ENCODE assay signal across 15 cellular contexts in the genomic region with DNA sequence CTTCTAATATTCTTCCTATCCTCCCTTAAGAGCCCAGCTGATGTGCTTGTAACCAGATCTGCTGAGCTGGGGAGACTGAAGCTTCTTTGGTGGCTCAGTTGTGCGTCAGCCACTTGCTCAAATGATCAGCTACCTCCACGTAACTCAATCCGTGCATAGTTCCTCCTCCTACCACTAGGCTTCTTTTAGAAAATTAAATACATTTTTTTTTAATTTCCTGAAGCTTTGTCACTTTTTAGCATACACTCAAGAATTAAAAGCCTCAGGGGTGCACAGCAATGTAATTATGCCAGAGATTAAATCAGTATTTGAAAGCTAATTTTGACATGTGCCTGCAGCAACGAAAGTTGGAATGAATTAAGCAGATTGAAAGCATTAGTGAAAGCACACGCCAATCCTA. TPM values are rescaled to one million over a fixed set of nuclear protein-coding genes. Genes with fewer than 3 reads are reported as not detected.
A peak's percentile ranks its signal among the peaks of the same experiment; 100 is the strongest.
DNase-seq lines count a peak whose midpoint lies in the region; ATAC-seq and TF ChIP-seq lines count a peak whose summit lies in the region.
"Had no signal": no experiment of that assay in that cellular context is flagged by ENCODE, and none has a peak within 500 bp of the region (broad histone marks: within the 10 kb centered on the region; RNA-seq: fewer than 3 reads in every experiment).

No MANE protein-coding gene starts in this region.

- H4K91ac ChIP-seq in IMR-90 (ENCODE audit: insufficient read depth, low read depth, low read length), result no peak overlapping the region

- H2BK15ac ChIP-seq in IMR-90 (ENCODE audit: low read depth, low read length), result no peak overlapping the region

- CTCF ChIA-PET in A673 (lab: Charles Lee), result no interaction called here
- CTCF ChIA-PET in IMR-90 (lab: Yijun Ruan, JAX), result interaction anchor here (0.6 kb wide), 1 partner anchor 140 kb away, joined by 3 read pairs; no protein-coding TSS in a partner anchor

- no peak overlapping the region for H3K4me3 Mint-ChIP-seq in endothelial cell (ENCODE audit: unreplicated experiment)
- H3K4me3 Mint-ChIP-seq: activated naive CD8-positive, alpha-beta T cell treated with anti-CD3 and anti-CD28 coated beads, Interleukin-2, amount 50 U/mL, for 24 hours; activated T-cell treated with anti-CD3 and anti-CD28 coated beads, Interleukin-2, amount 50 U/mL, for 24 hours had no signal

- no TSS peak for BruUV-seq in A673 (replicated peaks; lab: Mats Ljungman, UMichigan)
- BruUV-seq in IMR-90 (replicated peaks; lab: Mats Ljungman, UMichigan), result no TSS peak

- H2AK5ac ChIP-seq in IMR-90 (ENCODE audit: low read depth, low read length), result no peak overlapping the region

- dilution Hi-C loops in IMR-90 (cut with HindIII; ENCODE audit: low sequenced_read_pairs, unreplicated experiment), result no loop called here

- no peak overlapping the region for H2BK120ac ChIP-seq in IMR-90 (ENCODE audit: low read depth, low read length)

- H4K20me1 ChIP-seq in IMR-90 (ENCODE audit: insufficient read depth, low read length), result no peaks in the 10 kb centered on the region

- H3K9me3 ChIP-seq in A673 (ENCODE audit: low read depth, low read length, poor library complexity, severe bottlenecking), result no peaks in the 10 kb centered on the region
- no peaks in the 10 kb centered on the region for H3K9me3 ChIP-seq in IMR-90 (ENCODE audit: control insufficient read depth, insufficient read depth, low read length)
- peaks cover 4% of the 10 kb centered on the region for H3K9me3 ChIP-seq in WERI-Rb-1 (ENCODE audit: severe bottlenecking)

- H3K4me1 Mint-ChIP-seq in endothelial cell (ENCODE audit: unreplicated experiment), result peaks cover 20% of the 10 kb centered on the region

- H4K8ac ChIP-seq in IMR-90 (ENCODE audit: low read depth in 2 of 2, low read length in 2 of 2), result no peak overlapping the region

- H2BK20ac ChIP-seq in IMR-90 (ENCODE audit: low read depth, low read length), result no peak overlapping the region

- no peak overlapping the region for H3K27ac ChIP-seq in A673 (ENCODE audit: low read depth, low read length, poor library complexity, severe bottlenecking)
- H3K27ac ChIP-seq in IMR-90 (ENCODE audit: insufficient read depth, low read length), result no peak overlapping the region
- H3K27ac ChIP-seq in WERI-Rb-1, result no peak overlapping the region

- no peak overlapping the region for H2BK5ac ChIP-seq in IMR-90 (ENCODE audit: low read depth, low read length, poor library complexity, severe bottlenecking)

- no peak overlapping the region for H3K18ac ChIP-seq in IMR-90 (ENCODE audit: low read depth, low read length)

- H3K9me1 ChIP-seq in IMR-90 (ENCODE audit: insufficient read depth, low read length), result no peaks in the 10 kb centered on the region

- peaks cover 11% of the 10 kb centered on the region for H3K4me1 ChIP-seq in A673 (ENCODE audit: insufficient read depth, low read length, poor library complexity, severe bottlenecking)
- H3K4me1 ChIP-seq in IMR-90 (ENCODE audit: control insufficient read depth, insufficient read depth, low read length), result no peaks in the 10 kb centered on the region

- H3K9me3 Mint-ChIP-seq in endothelial cell (ENCODE audit: unreplicated experiment), result no peaks in the 10 kb centered on the region
- H3K9me3 Mint-ChIP-seq: activated naive CD8-positive, alpha-beta T cell treated with anti-CD3 and anti-CD28 coated beads, Interleukin-2, amount 50 U/mL, for 24 hours; activated T-cell treated with anti-CD3 and anti-CD28 coated beads, Interleukin-2, amount 50 U/mL, for 24 hours had no signal

- intact Hi-C loops in A673 (cut with micrococcal nuclease; ENCODE audit: unreplicated experiment), result no loop called here
- intact Hi-C loops in IMR-90 (cut with micrococcal nuclease), result no loop called here
- intact Hi-C loops in head of caudate nucleus (cut with DNase I), result no loop called here

- TF ChIP-seq RAD21 in IMR-90 (IDR thresholded peaks at IDR 0.05; ENCODE audit: low read length), result no peak

- H2AK9ac ChIP-seq in IMR-90 (replicated peaks; ENCODE audit: low read depth, low read length, poor library complexity), result no peak overlapping the region

- no peak overlapping the region for H4K5ac ChIP-seq in IMR-90 (ENCODE audit: low read depth, low read length)

- H3K27ac Mint-ChIP-seq in endothelial cell (ENCODE audit: unreplicated experiment), result no peak overlapping the region
- H3K27ac Mint-ChIP-seq: activated naive CD8-positive, alpha-beta T cell treated with anti-CD3 and anti-CD28 coated beads, Interleukin-2, amount 50 U/mL, for 24 hours; activated T-cell treated with anti-CD3 and anti-CD28 coated beads, Interleukin-2, amount 50 U/mL, for 24 hours had no signal

- WGBS in IMR-90 (ENCODE audit: extremely low coverage in 2 of 2, insufficient read length in 1 of 2), 2 experiments, result no CpG with 5 or more reads among the region's 5 CpGs

- in situ Hi-C loops in IMR-90 (cut with MboI; ENCODE audit: low sequenced_read_pairs), result no loop called here

- peak; percentile 69 for DNase-seq in A673 (ENCODE audit: low spot score)
- DNase-seq in IMR-90, result peak; percentile 4
- DNase-seq in WERI-Rb-1, result peak; percentile 18
- peak in 28 of 42 donors; percentile 5 to 80 (median 42) for DNase-seq in head of caudate nucleus
- DNase-seq in endothelial cell (ENCODE audit: low spot score), result no peak
- DNase-seq: activated CD4-positive, alpha-beta T cell treated with anti-CD3 and anti-CD28 coated beads for 4 hours; activated naive CD8-positive, alpha-beta T cell treated with anti-CD3 and anti-CD28 coated beads, Interleukin-2, amount 50 U/mL, for 24 hours; activated T-cell treated with anti-CD3 and anti-CD28 coated beads, Interleukin-2, amount 50 U/mL, for 24 hours; cerebellar nuclear complex; NCI-H345; substantia nigra had no signal

- no peaks in the 10 kb centered on the region for H3K79me1 ChIP-seq in IMR-90 (ENCODE audit: low read depth in 1 of 2, low read length in 2 of 2)

- H3K56ac ChIP-seq in IMR-90 (ENCODE audit: extremely low read depth, insufficient read depth, low read length), result no peak overlapping the region

- peaks cover 24% of the 10 kb centered on the region for H3K27me3 ChIP-seq in A673 (replicated peaks; ENCODE audit: insufficient read depth, low read depth, low read length, poor library complexity)
- no peaks in the 10 kb centered on the region; the same call in 1 of the 2 replicates for H3K27me3 ChIP-seq in IMR-90 (ENCODE audit: control insufficient read depth, insufficient read depth, low read length)
- no peaks in the 10 kb centered on the region for H3K27me3 ChIP-seq in WERI-Rb-1 (ENCODE audit: insufficient read depth, low read depth, severe bottlenecking)

- no peak overlapping the region for H3K4ac ChIP-seq in IMR-90 (ENCODE audit: low read depth, low read length)

- H3K14ac ChIP-seq in IMR-90 (replicated peaks; ENCODE audit: low read depth, low read length), result no peak overlapping the region

- peaks cover 4% of the 10 kb centered on the region for H3K27me3 Mint-ChIP-seq in endothelial cell (ENCODE audit: unreplicated experiment)
- H3K27me3 Mint-ChIP-seq: activated naive CD8-positive, alpha-beta T cell treated with anti-CD3 and anti-CD28 coated beads, Interleukin-2, amount 50 U/mL, for 24 hours had no signal

- no peak overlapping the region for H3K9ac ChIP-seq in IMR-90 (ENCODE audit: low read depth, low read length)

- H3K4me3 ChIP-seq in A673 (ENCODE audit: low read depth, low read length, poor library complexity, severe bottlenecking) (no peak overlapping the region), IMR-90 (ENCODE audit: insufficient read depth, low read depth, low read length) (no peak overlapping the region), WERI-Rb-1 (ENCODE audit: low read depth, low read length) (no peak overlapping the region)

- no peak overlapping the region for H3K23ac ChIP-seq in IMR-90 (ENCODE audit: low read depth, low read length)

- no peaks in the 10 kb centered on the region for H3K36me3 Mint-ChIP-seq in endothelial cell (ENCODE audit: low read depth, unreplicated experiment)

- H3K36me3 ChIP-seq in A673 (ENCODE audit: insufficient read depth, low read length, poor library complexity, severe bottlenecking) (no peaks in the 10 kb centered on the region), IMR-90 (ENCODE audit: control insufficient read depth, insufficient read depth, low read length) (no peaks in the 10 kb centered on the region), WERI-Rb-1 (no peaks in the 10 kb centered on the region)

- POLR2A ChIA-PET in A673 (lab: Charles Lee; ENCODE audit: low non-redundant PET) (no interaction called here), IMR-90 (lab: Charles Lee; ENCODE audit: unreplicated experiment) (no interaction called here)

- TF ChIP-seq POLR2A in IMR-90 (IDR thresholded peaks at IDR 0.05; ENCODE audit: low read depth, low read length), result no peak

- H3K4me2 ChIP-seq in IMR-90 (ENCODE audit: low read depth, low read length), result no peak overlapping the region

- peak; percentile 45 for TF ChIP-seq CTCF in A673 (conservative IDR thresholded peaks at IDR 0.05; ENCODE audit: low read depth, low read length)
- no peak; the same call in 1 of the 2 replicates for TF ChIP-seq CTCF in IMR-90 (conservative IDR thresholded peaks at IDR 0.05; ENCODE audit: low read depth, low read length)
- TF ChIP-seq CTCF in WERI-Rb-1 (IDR thresholded peaks at IDR 0.05; ENCODE audit: low read depth, low read length), result peak; percentile 37
- TF ChIP-seq CTCF in endothelial cell (IDR thresholded peaks at IDR 0.05; ENCODE audit: unreplicated experiment), result no peak

- ATAC-seq in IMR-90 (ENCODE audit: low read depth) (no peak), GM18858 (IDR thresholded peaks at IDR 0.05; ENCODE audit: unreplicated experiment) (no peak), HG03175 (IDR thresholded peaks at IDR 0.05; ENCODE audit: unreplicated experiment) (no peak), GM19463 (IDR thresholded peaks at IDR 0.05; ENCODE audit: unreplicated experiment) (no peak)
- ATAC-seq: activated naive CD8-positive, alpha-beta T cell treated with anti-CD3 and anti-CD28 coated beads, Interleukin-2, amount 50 U/mL, for 24 hours had no signal

- no peak overlapping the region for H2AFZ ChIP-seq in IMR-90 (replicated peaks; ENCODE audit: low read length, poor library complexity)

TF ChIP-seq in IMR-90, 13 proteins besides CTCF, POLR2A, EP300 and RAD21 (continues in another document):
- TF ChIP-seq CHD1 (IDR thresholded peaks at IDR 0.05; ENCODE audit: low read depth, low read length), result no peak
- no peak for TF ChIP-seq RFX5 (IDR thresholded peaks at IDR 0.05; ENCODE audit: low read depth, low read length)

RNA-seq across cellular contexts. Expression of a gene that starts 20.4 kb away (rescaled TPM):
- total RNA-seq in A673 (2021), result not detected in 2 replicates
- not detected in 2 replicates for total RNA-seq in IMR-90 (2012; rRNA removed)
- not detected in 2 replicates for polyA plus RNA-seq in IMR-90 (2012; rRNA removed)
- polyA plus RNA-seq in IMR-90 (2012; cell fraction: cytosol; rRNA removed), result not detected in 2 replicates
- not detected in 2 replicates for polyA plus RNA-seq in IMR-90 (2012; cell fraction: nucleus; rRNA removed; ENCODE audit: low replicate concordance)
- total RNA-seq in endothelial cell (ENCODE audit: unreplicated experiment), result not detected
- total RNA-seq: osteocyte had no signal

Comparison
In these comparisons a context has a peak if more than half of its experiments do, and no peak if none do; other contexts are left out.
1. CTCF ChIP-seq: peak in A673 (single experiment) and WERI-Rb-1 (single experiment); none in IMR-90 (single experiment) and endothelial cell (single experiment).